20 cellular contexts compared by ENCODE assay signal in the genomic region with DNA sequence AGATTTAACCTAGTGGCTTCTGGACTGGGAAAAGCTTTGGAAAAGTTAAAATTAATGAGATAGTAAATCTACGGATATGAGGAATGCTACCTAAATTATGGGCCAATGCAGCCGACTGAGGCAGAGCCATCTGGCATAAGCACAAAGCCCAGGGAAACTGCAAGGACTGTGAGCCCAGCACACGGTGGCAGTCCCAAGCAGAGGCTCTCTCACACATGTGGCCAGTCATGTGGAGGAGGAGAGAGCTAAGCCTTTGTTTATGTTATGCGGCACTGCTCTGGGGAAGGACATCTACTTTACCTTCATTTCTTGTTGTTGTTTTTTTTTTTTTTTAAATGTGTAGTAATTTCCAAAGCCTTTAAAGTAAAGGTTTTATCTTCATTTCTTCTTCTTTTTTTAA.
"Had no signal": no experiment of that assay in that cellular context is flagged by ENCODE, and none has a peak within 500 bp of the region (broad histone marks: within the 10 kb centered on the region; RNA-seq: fewer than 3 reads in every experiment).

No MANE protein-coding gene starts in this region.

- ATAC-seq: activated CD4-positive, CD25-positive, alpha-beta regulatory T cell treated with anti-CD3 and anti-CD28 coated beads, Interleukin-2, amount 50 U/mL, for 24 hours; left cardiac atrium; naive thymus-derived CD8-positive, alpha-beta T cell; right cardiac atrium; stimulated activated naive B cell treated with anti-CD40 and anti-IgM and Interleukin-4, amounts not matched to agents 10 μg/mL and 1 μg/mL and 100 μg/mL, for 72 hours; upper lobe of right lung had no signal

- DNase-seq: activated CD4-positive, alpha-beta T cell treated with anti-CD3 and anti-CD28 coated beads for 48 hours; activated CD4-positive, alpha-beta T cell treated with anti-CD3 and anti-CD28 coated beads, Interleukin-2, amount 50 U/mL, for 48 hours; activated CD8-positive, alpha-beta memory T cell treated with anti-CD3 and anti-CD28 coated beads for 24 hours; activated effector memory CD4-positive, alpha-beta T cell treated with Interleukin-2 at 50 U/mL for 16 hours; activated naive CD4-positive, alpha-beta T cell treated with anti-CD3 and anti-CD28 coated beads for 36 hours; activated naive CD8-positive, alpha-beta T cell treated with anti-CD3 and anti-CD28 coated beads, Interleukin-2, amount 10 ng/mL, durations not matched to agents 7 days and 5 days; brain microvascular endothelial cell; endodermal cell; foreskin melanocyte; left cardiac atrium; mammary epithelial cell; naive thymus-derived CD8-positive, alpha-beta T cell; right cardiac atrium; stimulated activated CD4-positive, alpha-beta T cell treated with anti-CD3 and anti-CD28 coated beads, Interleukin-15, amount 100 ng/mL, for 24 hours; stimulated activated CD4-positive, alpha-beta T cell treated with anti-CD3 and anti-CD28 coated beads, Interleukin-2, amount 100 ng/mL, for 24 hours; stimulated activated naive B cell treated with anti-CD40 and anti-IgM and Interleukin-4, amounts not matched to agents 10 μg/mL and 1 μg/mL and 100 μg/mL, for 72 hours; stomach; tibial artery; upper lobe of right lung had no signal

- H3K4me1 Mint-ChIP-seq: endodermal cell had no signal

- H3K27ac Mint-ChIP-seq: activated naive CD4-positive, alpha-beta T cell treated with anti-CD3 and anti-CD28 coated beads for 36 hours; activated naive CD8-positive, alpha-beta T cell treated with anti-CD3 and anti-CD28 coated beads, Interleukin-2, amount 10 ng/mL, durations not matched to agents 7 days and 5 days; endodermal cell; naive thymus-derived CD8-positive, alpha-beta T cell; stimulated activated naive B cell treated with anti-CD40 and anti-IgM and Interleukin-4, amounts not matched to agents 10 μg/mL and 1 μg/mL and 100 μg/mL, for 72 hours had no signal

- H3K27me3 Mint-ChIP-seq: activated naive CD8-positive, alpha-beta T cell treated with anti-CD3 and anti-CD28 coated beads, Interleukin-2, amount 10 ng/mL, durations not matched to agents 7 days and 5 days; naive thymus-derived CD8-positive, alpha-beta T cell; stimulated activated naive B cell treated with anti-CD40 and anti-IgM and Interleukin-4, amounts not matched to agents 10 μg/mL and 1 μg/mL and 100 μg/mL, for 72 hours had no signal

- H3K4me3 Mint-ChIP-seq: activated naive CD4-positive, alpha-beta T cell treated with anti-CD3 and anti-CD28 coated beads for 36 hours; activated naive CD8-positive, alpha-beta T cell treated with anti-CD3 and anti-CD28 coated beads, Interleukin-2, amount 10 ng/mL, durations not matched to agents 7 days and 5 days; endodermal cell; naive thymus-derived CD8-positive, alpha-beta T cell; stimulated activated naive B cell treated with anti-CD40 and anti-IgM and Interleukin-4, amounts not matched to agents 10 μg/mL and 1 μg/mL and 100 μg/mL, for 72 hours had no signal
